ENCODE assay signal across 8 cellular contexts in the genomic region with DNA sequence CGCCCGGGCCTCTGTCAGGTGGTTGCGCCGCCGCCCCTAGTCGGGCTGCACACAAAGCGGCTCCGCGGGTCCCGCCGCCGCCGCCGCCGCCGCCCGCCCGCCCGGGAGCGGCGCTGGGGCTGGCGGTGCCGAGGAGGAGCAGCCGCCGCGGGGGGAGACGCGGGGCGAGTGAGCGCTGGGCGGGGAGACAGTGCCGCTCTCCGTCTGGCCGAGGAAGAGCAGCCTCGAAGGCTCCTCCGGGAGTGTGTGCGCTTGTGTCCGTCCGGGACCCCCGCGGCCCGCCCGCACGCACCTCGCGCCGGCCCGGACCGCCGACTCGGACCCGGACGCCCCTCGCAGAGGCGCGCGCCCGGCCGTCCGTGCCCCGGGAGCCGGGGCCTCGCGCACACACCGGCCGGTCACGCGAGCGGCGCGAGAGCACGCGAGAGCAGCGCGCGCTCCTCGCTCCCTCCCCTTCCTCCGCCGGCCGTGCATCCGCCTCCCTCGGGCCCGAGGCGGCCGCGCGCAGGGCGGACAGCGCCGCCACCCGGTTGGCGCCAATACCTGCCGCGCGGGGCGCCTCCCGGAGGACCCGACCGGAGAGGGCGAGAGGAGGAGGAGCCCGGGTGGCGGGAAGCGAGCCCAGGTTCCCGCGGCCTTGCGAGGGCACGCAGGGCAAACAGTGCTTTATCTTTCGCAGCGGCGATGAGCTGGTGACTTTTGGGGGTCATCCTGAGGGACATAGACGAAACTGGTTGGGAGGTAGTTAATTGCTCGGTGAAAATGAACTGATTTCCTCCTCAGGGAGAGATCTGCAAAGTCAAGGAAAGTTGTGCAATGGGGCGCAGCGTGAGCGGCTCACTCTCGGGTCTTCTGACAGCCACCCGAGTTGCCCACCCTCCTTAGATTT. TPM values are rescaled to one million over a fixed set of nuclear protein-coding genes. Genes with fewer than 3 reads are reported as not detected.
A peak's percentile ranks its signal among the peaks of the same experiment; 100 is the strongest.
DNase-seq lines count a peak whose midpoint lies in the region; ATAC-seq, FAIRE-seq and TF ChIP-seq lines count a peak whose summit lies in the region.

A gene with protein sequence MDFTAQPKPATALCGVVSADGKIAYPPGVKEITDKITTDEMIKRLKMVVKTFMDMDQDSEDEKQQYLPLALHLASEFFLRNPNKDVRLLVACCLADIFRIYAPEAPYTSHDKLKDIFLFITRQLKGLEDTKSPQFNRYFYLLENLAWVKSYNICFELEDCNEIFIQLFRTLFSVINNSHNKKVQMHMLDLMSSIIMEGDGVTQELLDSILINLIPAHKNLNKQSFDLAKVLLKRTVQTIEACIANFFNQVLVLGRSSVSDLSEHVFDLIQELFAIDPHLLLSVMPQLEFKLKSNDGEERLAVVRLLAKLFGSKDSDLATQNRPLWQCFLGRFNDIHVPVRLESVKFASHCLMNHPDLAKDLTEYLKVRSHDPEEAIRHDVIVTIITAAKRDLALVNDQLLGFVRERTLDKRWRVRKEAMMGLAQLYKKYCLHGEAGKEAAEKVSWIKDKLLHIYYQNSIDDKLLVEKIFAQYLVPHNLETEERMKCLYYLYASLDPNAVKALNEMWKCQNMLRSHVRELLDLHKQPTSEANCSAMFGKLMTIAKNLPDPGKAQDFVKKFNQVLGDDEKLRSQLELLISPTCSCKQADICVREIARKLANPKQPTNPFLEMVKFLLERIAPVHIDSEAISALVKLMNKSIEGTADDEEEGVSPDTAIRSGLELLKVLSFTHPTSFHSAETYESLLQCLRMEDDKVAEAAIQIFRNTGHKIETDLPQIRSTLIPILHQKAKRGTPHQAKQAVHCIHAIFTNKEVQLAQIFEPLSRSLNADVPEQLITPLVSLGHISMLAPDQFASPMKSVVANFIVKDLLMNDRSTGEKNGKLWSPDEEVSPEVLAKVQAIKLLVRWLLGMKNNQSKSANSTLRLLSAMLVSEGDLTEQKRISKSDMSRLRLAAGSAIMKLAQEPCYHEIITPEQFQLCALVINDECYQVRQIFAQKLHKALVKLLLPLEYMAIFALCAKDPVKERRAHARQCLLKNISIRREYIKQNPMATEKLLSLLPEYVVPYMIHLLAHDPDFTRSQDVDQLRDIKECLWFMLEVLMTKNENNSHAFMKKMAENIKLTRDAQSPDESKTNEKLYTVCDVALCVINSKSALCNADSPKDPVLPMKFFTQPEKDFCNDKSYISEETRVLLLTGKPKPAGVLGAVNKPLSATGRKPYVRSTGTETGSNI (N-terminal part only) (minus strand): TSS at position 423 of the 889 bp plus-strand sequence. CDS start 1,334 bp downstream, outside the sequence.

- H3K27me3 ChIP-seq in left ventricle myocardium inferior (ENCODE audit: low read depth) = no peaks in the 10 kb centered on the region
- H3K27me3 ChIP-seq in psoas muscle (ENCODE audit: insufficient read depth in 3 of 3, low read length in 2 of 3) = no peaks in the 10 kb centered on the region

- in situ Hi-C loops in GM13976 (cut with MboI; ENCODE audit: low sequenced_read_pairs, unreplicated experiment) = loop anchor here (10.0 kb wide), 2 partner anchors 283 to 503 kb away; a partner anchor contains a TSS

- TF ChIP-seq CTCF in GM13976 (IDR thresholded peaks at IDR 0.05; ENCODE audit: borderline replicate concordance, control extremely low read depth, extremely low read depth, insufficient read depth, missing control alignments) = peak; percentile 99
- peak; percentile 87 for TF ChIP-seq CTCF in left ventricle myocardium inferior (IDR thresholded peaks at IDR 0.05; ENCODE audit: borderline replicate concordance)
- peak; percentile 75 for TF ChIP-seq CTCF in psoas muscle (IDR thresholded peaks at IDR 0.05)

- H3K4me3 ChIP-seq in left ventricle myocardium inferior = peak within 1 kb of the TSS; percentile 86
- peak within 1 kb of the TSS; percentile 85 for H3K4me3 ChIP-seq in psoas muscle

- intact Hi-C loops in T-helper 1 cell treated with Interleukin-12 subunit alpha and Interleukin-12 subunit beta and Interleukin-4 antibody, amounts not matched to agents 30 ng/mL and 1 ng/mL, for 36 hours (cut with micrococcal nuclease) = loop anchor here (1.0 to 10.0 kb wide), 12 partner anchors 80 to 935 kb away; a partner anchor contains a TSS
- intact Hi-C loops in left ventricle myocardium inferior (cut with micrococcal nuclease) (loop anchor here (5.0 kb wide), 1 partner anchor 280 kb away; a partner anchor contains a TSS), psoas muscle (cut with DNase I) (loop anchor here (2.0 to 10.0 kb wide), 9 partner anchors 63 to 513 kb away; a partner anchor contains a TSS)

- H3K27ac ChIP-seq in left ventricle myocardium inferior (replicated peaks) (peak within 1 kb of the TSS; percentile 91), psoas muscle (peak within 1 kb of the TSS; percentile 84)

- peaks cover 24% of the 10 kb centered on the region for H3K36me3 ChIP-seq in left ventricle myocardium inferior
- H3K36me3 ChIP-seq in psoas muscle (ENCODE audit: insufficient read depth in 1 of 2, low read depth in 1 of 2) = peaks cover 3 to 35% of the 10 kb centered on the region in 2 donors

- peaks cover 44% of the 10 kb centered on the region for H3K4me1 ChIP-seq in left ventricle myocardium inferior
- H3K4me1 ChIP-seq in psoas muscle = peaks cover 18% of the 10 kb centered on the region

- FAIRE-seq in urothelium cell line (lab: Jason Lieb, UNC) = peak; percentile 99

- DNase-seq in GM13976 (ENCODE audit: low spot score) (peak; percentile 97), NCI-H146 (lab: John Stamatoyannopoulos, UW) (peak; percentile 92), amniotic stem cell (lab: John Stamatoyannopoulos, UW) (peak; percentile 80), left ventricle myocardium inferior (peak; percentile 90), psoas muscle (peak; percentile 90 to 94), urothelium cell line (ENCODE audit: low spot score) (peak; percentile 99)

- ATAC-seq in HG02870 (IDR thresholded peaks at IDR 0.05; ENCODE audit: unreplicated experiment) = peak; percentile 66
- peak; percentile 94 for ATAC-seq in psoas muscle

- H3K9me3 ChIP-seq in left ventricle myocardium inferior (replicated peaks) (no peaks in the 10 kb centered on the region), psoas muscle (no peaks in the 10 kb centered on the region)

- WGBS in psoas muscle, 3 donors = 1% methylated on average over 61 to 117 of the region's 117 CpGs

RNA-seq across cellular contexts. Expression of the gene that starts here (rescaled TPM):
- total RNA-seq in T-helper 1 cell treated with Interleukin-12 subunit alpha and Interleukin-12 subunit beta and Interleukin-4 antibody, amounts not matched to agents 30 ng/mL and 1 ng/mL, for 36 hours = 106 TPM in 2 replicates
- total RNA-seq in left ventricle myocardium inferior = 29.3 TPM
- total RNA-seq in psoas muscle = 10 to 100 TPM; 23.2 to 34.0 (median 30.8) TPM
- polyA plus RNA-seq in psoas muscle = 10 to 100 TPM; 14.2 to 33.2 (median 19.1) TPM

Comparison
In these comparisons a context has a peak if more than half of its experiments do, and no peak if none do; other contexts are left out.
1. Peak in every context shown above with its lines: DNase-seq, ATAC-seq, H3K4me3 ChIP-seq and H3K27ac ChIP-seq.